Comparison of ENCODE assay signal across 9 cellular contexts in the genomic region with DNA sequence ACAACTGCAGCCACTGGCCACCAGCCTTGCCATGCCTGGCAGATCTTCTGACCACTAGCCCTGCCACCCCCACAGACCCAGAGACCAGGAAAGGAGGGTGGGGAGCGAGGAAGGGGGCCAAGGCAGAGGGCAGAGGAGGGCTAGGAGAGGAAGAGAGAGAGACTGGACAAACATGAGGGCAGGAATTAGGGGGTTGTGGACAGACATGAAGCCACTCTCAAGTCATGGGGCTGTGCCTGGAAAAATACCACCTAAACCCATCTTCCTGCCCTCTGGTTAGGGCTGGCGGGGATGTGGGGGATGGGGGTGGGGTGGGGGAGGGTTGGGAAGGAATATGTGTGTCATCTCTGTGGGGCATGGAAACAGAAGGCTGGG. TPM values are rescaled to one million over a fixed set of nuclear protein-coding genes. Genes with fewer than 3 reads are reported as not detected.
DNase-seq lines count a peak whose midpoint lies in the region; ATAC-seq and TF ChIP-seq lines count a peak whose summit lies in the region.
"Had no signal": no experiment of that assay in that cellular context is flagged by ENCODE, and none has a peak within 500 bp of the region (broad histone marks: within the 10 kb centered on the region; RNA-seq: fewer than 3 reads in every experiment).

No MANE protein-coding gene starts in this region.

- no peak for TF ChIP-seq CTCF in ascending aorta (IDR thresholded peaks at IDR 0.05)
- no peak for TF ChIP-seq CTCF in transverse colon (IDR thresholded peaks at IDR 0.05)

- in situ Hi-C loops in transverse colon (cut with MboI; ENCODE audit: low pct_ligation_motif_present in 1 of 4, low pct_unique_long_range_greater_than_20kb in 1 of 4, low sequenced_read_pairs in 3 of 4) = no loop called here

- H3K27ac ChIP-seq in ascending aorta (peak overlapping the region; percentile 95 to 99), mucosa of rectum (ENCODE audit: low read depth in 2 of 2, low read length in 2 of 2) (peak overlapping the region; percentile 70 to 81), transverse colon (peak overlapping the region; percentile 85 to 94 (median 86))

- no peaks in the 10 kb centered on the region for H3K9me3 ChIP-seq in ascending aorta
- H3K9me3 ChIP-seq in mucosa of rectum (ENCODE audit: control insufficient read depth in 2 of 2, low read length in 2 of 2) = no peaks in the 10 kb centered on the region
- H3K9me3 ChIP-seq in transverse colon = no peaks in the 10 kb centered on the region

- H3K4me1 ChIP-seq in ascending aorta (peaks cover 46 to 66% of the 10 kb centered on the region in 2 donors), mucosa of rectum (ENCODE audit: control insufficient read depth in 2 of 2, insufficient read depth in 2 of 2, low read length in 2 of 2) (peaks cover 42 to 45% of the 10 kb centered on the region in 2 donors), transverse colon (peaks cover 43 to 93% (median 73%) of the 10 kb centered on the region in 4 donors)

- H3K27me3 Mint-ChIP-seq in activated naive CD8-positive, alpha-beta T cell treated with anti-CD3 and anti-CD28 coated beads, Interleukin-2, amount 50 U/mL, for 24 hours = peaks cover 6% of the 10 kb centered on the region
- peaks cover 12% of the 10 kb centered on the region for H3K27me3 Mint-ChIP-seq in activated naive CD8-positive, alpha-beta T cell treated with anti-CD3 and anti-CD28 coated beads for 36 hours

- peak overlapping the region; percentile 91 for H3K4me3 Mint-ChIP-seq in activated naive CD8-positive, alpha-beta T cell treated with anti-CD3 and anti-CD28 coated beads, Interleukin-2, amount 50 U/mL, for 24 hours
- no peak overlapping the region for H3K4me3 Mint-ChIP-seq in activated naive CD8-positive, alpha-beta T cell treated with anti-CD3 and anti-CD28 coated beads for 36 hours

- peak overlapping the region in 1 of 2 donors; percentile 26 for H3K9ac ChIP-seq in mucosa of rectum (ENCODE audit: low read depth in 1 of 2, low read length in 2 of 2)

- H3K36me3 ChIP-seq in ascending aorta (no peaks in the 10 kb centered on the region), mucosa of rectum (ENCODE audit: control insufficient read depth in 2 of 2, insufficient read depth in 2 of 2, low read length in 2 of 2) (no peaks in the 10 kb centered on the region), transverse colon (no peaks in the 10 kb centered on the region)

- H3K9me3 Mint-ChIP-seq in activated naive CD8-positive, alpha-beta T cell treated with anti-CD3 and anti-CD28 coated beads, Interleukin-2, amount 50 U/mL, for 24 hours = no peaks in the 10 kb centered on the region
- no peaks in the 10 kb centered on the region for H3K9me3 Mint-ChIP-seq in activated naive CD8-positive, alpha-beta T cell treated with anti-CD3 and anti-CD28 coated beads for 36 hours

- 35% methylated on average over 2 of the region's 2 CpGs; no CpG with 5 or more reads in 1 of the 2 donors for WGBS in transverse colon (ENCODE audit: low coverage in 1 of 2), 2 donors

- TF ChIP-seq POLR2A in transverse colon (IDR thresholded peaks at IDR 0.05) = no peak

- intact Hi-C loops in ascending aorta (cut with DNase I) = loop anchor here (1.0 to 5.0 kb wide), 7 partner anchors 15 to 165 kb away; partner anchors contain the start of genes CDC5L, MRPL14, SLC35B2 and TMEM63B
- intact Hi-C loops in transverse colon (cut with DNase I; ENCODE audit: low total_unique reads) = loop anchor here (2.0 kb wide), 1 partner anchor 13 kb away; no protein-coding TSS in a partner anchor

- ATAC-seq in activated naive CD8-positive, alpha-beta T cell treated with anti-CD3 and anti-CD28 coated beads, Interleukin-2, amount 50 U/mL, for 24 hours = no peak
- no peak for ATAC-seq in HG03460 (IDR thresholded peaks at IDR 0.05; ENCODE audit: unreplicated experiment)

- DNase-seq in activated naive CD8-positive, alpha-beta T cell treated with anti-CD3 and anti-CD28 coated beads, Interleukin-2, amount 50 U/mL, for 24 hours = no peak
- DNase-seq in activated naive CD8-positive, alpha-beta T cell treated with anti-CD3 and anti-CD28 coated beads for 36 hours = no peak
- DNase-seq in ascending aorta (ENCODE audit: low spot score in 2 of 2) = no peak
- DNase-seq in transverse colon = no peak
- no peak for DNase-seq in stimulated activated CD4-positive, alpha-beta T cell treated with anti-CD3 and anti-CD28 coated beads, Interleukin-4, amount 100 ng/mL, for 4 hours
- DNase-seq in activated naive CD4-positive, alpha-beta T cell (lab: John Stamatoyannopoulos, UW) = no peak

- H3K36me3 Mint-ChIP-seq in activated naive CD8-positive, alpha-beta T cell treated with anti-CD3 and anti-CD28 coated beads, Interleukin-2, amount 50 U/mL, for 24 hours (ENCODE audit: low read depth) = peaks cover 11% of the 10 kb centered on the region
- peaks cover 16% of the 10 kb centered on the region for H3K36me3 Mint-ChIP-seq in activated naive CD8-positive, alpha-beta T cell treated with anti-CD3 and anti-CD28 coated beads for 36 hours

- no peaks in the 10 kb centered on the region for H3K27me3 ChIP-seq in ascending aorta
- no peaks in the 10 kb centered on the region for H3K27me3 ChIP-seq in mucosa of rectum (ENCODE audit: control insufficient read depth in 2 of 2, insufficient read depth in 2 of 2, low read length in 2 of 2)
- H3K27me3 ChIP-seq in transverse colon = peaks cover 4% of the 10 kb centered on the region

- no peak overlapping the region for H3K27ac Mint-ChIP-seq in activated naive CD8-positive, alpha-beta T cell treated with anti-CD3 and anti-CD28 coated beads, Interleukin-2, amount 50 U/mL, for 24 hours
- H3K27ac Mint-ChIP-seq in activated naive CD8-positive, alpha-beta T cell treated with anti-CD3 and anti-CD28 coated beads for 36 hours = no peak overlapping the region

- TF ChIP-seq EP300 in transverse colon (IDR thresholded peaks at IDR 0.05; ENCODE audit: low read depth) = no peak

- peak overlapping the region; percentile 71 to 94 for H3K4me3 ChIP-seq in ascending aorta
- peak overlapping the region in 1 of 2 donors; percentile 12 for H3K4me3 ChIP-seq in mucosa of rectum (ENCODE audit: low read length in 2 of 2)
- peak overlapping the region in 1 of 4 donors; percentile 79 for H3K4me3 ChIP-seq in transverse colon

- H3K4me1 Mint-ChIP-seq in activated naive CD8-positive, alpha-beta T cell treated with anti-CD3 and anti-CD28 coated beads, Interleukin-2, amount 50 U/mL, for 24 hours = peaks cover 57% of the 10 kb centered on the region
- H3K4me1 Mint-ChIP-seq in activated naive CD8-positive, alpha-beta T cell treated with anti-CD3 and anti-CD28 coated beads for 36 hours = peaks cover 51% of the 10 kb centered on the region

RNA-seq across cellular contexts. Expression of gene SLC29A1, which starts 1.4 kb away (rescaled TPM):
- total RNA-seq in activated naive CD8-positive, alpha-beta T cell treated with anti-CD3 and anti-CD28 coated beads for 36 hours = 100 to 1,000 TPM in 1 of 2 experiments, 10 to 100 TPM in 1; 92.5 to 102 TPM
- total RNA-seq in ascending aorta = 224 TPM
- total RNA-seq in transverse colon = 10 to 100 TPM; 25.1 to 45.2 (median 35.6) TPM

RNA-seq across cellular contexts. Expression of gene MYMX, which starts 5.2 kb away (rescaled TPM):
- total RNA-seq in activated naive CD8-positive, alpha-beta T cell treated with anti-CD3 and anti-CD28 coated beads for 36 hours = not detected
- total RNA-seq in ascending aorta = 13.9 TPM
- total RNA-seq in transverse colon = under 1 TPM in 1 of 4 donors, not detected in 3; 0.95 TPM
- total RNA-seq: lung microvascular endothelial cell had no signal

RNA-seq across cellular contexts. Expression of gene HSP90AB1, which starts 25.0 kb away (rescaled TPM):
- total RNA-seq in activated naive CD8-positive, alpha-beta T cell treated with anti-CD3 and anti-CD28 coated beads for 36 hours = 1,000 to 10,000 TPM; 2,498 to 2,524 TPM
- total RNA-seq in ascending aorta (354 TPM), transverse colon (100 to 1,000 TPM; 105 to 371 (median 242) TPM)

RNA-seq across cellular contexts. Expression of gene SLC35B2, which starts 35.4 kb away (rescaled TPM):
- total RNA-seq in activated naive CD8-positive, alpha-beta T cell treated with anti-CD3 and anti-CD28 coated beads for 36 hours = 10 to 100 TPM; 22.8 to 24.9 TPM
- total RNA-seq in ascending aorta (9.9 TPM), transverse colon (10 to 100 TPM in 3 of 4 donors, 1 to 10 TPM in 1; 9.0 to 36.4 (median 22.5) TPM)

RNA-seq across cellular contexts. Expression of gene NFKBIE, which starts 43.4 kb away (rescaled TPM):
- 10 to 100 TPM; 22.7 to 24.8 TPM for total RNA-seq in activated naive CD8-positive, alpha-beta T cell treated with anti-CD3 and anti-CD28 coated beads for 36 hours
- total RNA-seq in ascending aorta (1.9 TPM), transverse colon (10 to 100 TPM in 3 of 4 donors, 1 to 10 TPM in 1; 2.6 to 67.3 (median 19.0) TPM)
